25 cellular contexts compared by ENCODE assay signal in genomic region chr6:28555136-28555535, GRCh38. TPM values are rescaled to one million over a fixed set of nuclear protein-coding genes. Genes with fewer than 3 reads are reported as not detected.
"Had no signal": no experiment of that assay in that cellular context is flagged by ENCODE, and none has a peak within 500 bp of the region (broad histone marks: within the 10 kb centered on the region; RNA-seq: fewer than 3 reads in every experiment).

No MANE protein-coding gene starts in this region.

- H3K9me3 ChIP-seq: heart left ventricle, pancreas, prostate gland, sigmoid colon, thoracic aorta had no signal

- H3K4me1 ChIP-seq: pancreas, prostate gland, sigmoid colon had no signal

- H3K4me1 Mint-ChIP-seq: naive B cell had no signal

- H3K4me3 Mint-ChIP-seq: dendritic cell treated with granulocyte-macrophage colony-stimulating factor and Interleukin-4, amounts not matched to agents 40 ng/mL and 50 ng/mL, for 4 days; naive B cell; stimulated activated naive B cell treated with anti-CD40 and anti-IgM and Interleukin-4, amounts not matched to agents 10 μg/mL and 1 μg/mL and 100 μg/mL, for 72 hours; stimulated activated naive CD8-positive, alpha-beta T cell treated with anti-CD3 and anti-CD28 coated beads, Interleukin-15, amount 100 ng/mL, for 72 hours had no signal

- H3K4me3 ChIP-seq: lung, prostate gland, sigmoid colon, skin epidermis, thoracic aorta had no signal

- DNase-seq: cerebellar nuclear complex; endodermal cell; foreskin melanocyte; heart left ventricle; left ventricle myocardium inferior; mesenchymal stem cell; naive B cell; occipital lobe; pancreas; retina; sigmoid colon; stimulated activated CD4-positive, alpha-beta T cell treated with anti-CD3 and anti-CD28 coated beads, Interleukin-2, amount 100 ng/mL, for 24 hours; stimulated activated CD4-positive, alpha-beta T cell treated with anti-CD3 and anti-CD28 coated beads, Interleukin-4, amount 100 ng/mL, for 4 hours; stimulated activated naive B cell treated with anti-CD40 and anti-IgM and Interleukin-4, amounts not matched to agents 10 μg/mL and 1 μg/mL and 100 μg/mL, for 72 hours; stimulated activated naive CD8-positive, alpha-beta T cell treated with anti-CD3 and anti-CD28 coated beads, Interleukin-15, amount 100 ng/mL, for 72 hours; trophoblast cell had no signal

- H3K9me3 Mint-ChIP-seq: dendritic cell treated with granulocyte-macrophage colony-stimulating factor and Interleukin-4, amounts not matched to agents 40 ng/mL and 50 ng/mL, for 4 days; endodermal cell; stimulated activated naive B cell treated with anti-CD40 and anti-IgM and Interleukin-4, amounts not matched to agents 10 μg/mL and 1 μg/mL and 100 μg/mL, for 72 hours; stimulated activated naive CD8-positive, alpha-beta T cell treated with anti-CD3 and anti-CD28 coated beads, Interleukin-15, amount 100 ng/mL, for 72 hours had no signal

- ATAC-seq: stimulated activated naive B cell treated with anti-CD40 and anti-IgM and Interleukin-4, amounts not matched to agents 10 μg/mL and 1 μg/mL and 100 μg/mL, for 72 hours; stimulated activated naive CD8-positive, alpha-beta T cell treated with anti-CD3 and anti-CD28 coated beads, Interleukin-15, amount 100 ng/mL, for 72 hours had no signal

- H3K27ac ChIP-seq: heart left ventricle, left ventricle myocardium inferior, pancreas, prostate gland, sigmoid colon, skin epidermis, thoracic aorta had no signal

- H3K36me3 Mint-ChIP-seq: naive B cell; stimulated activated naive B cell treated with anti-CD40 and anti-IgM and Interleukin-4, amounts not matched to agents 10 μg/mL and 1 μg/mL and 100 μg/mL, for 72 hours had no signal

- H3K36me3 ChIP-seq: heart left ventricle, left ventricle myocardium inferior, pancreas, prostate gland, sigmoid colon, thoracic aorta had no signal

- H3K27ac Mint-ChIP-seq: dendritic cell treated with granulocyte-macrophage colony-stimulating factor and Interleukin-4, amounts not matched to agents 40 ng/mL and 50 ng/mL, for 4 days; endodermal cell; naive B cell; stimulated activated naive B cell treated with anti-CD40 and anti-IgM and Interleukin-4, amounts not matched to agents 10 μg/mL and 1 μg/mL and 100 μg/mL, for 72 hours; stimulated activated naive CD8-positive, alpha-beta T cell treated with anti-CD3 and anti-CD28 coated beads, Interleukin-15, amount 100 ng/mL, for 72 hours had no signal

RNA-seq across cellular contexts. Expression of gene GPX5, which starts 29.5 kb away (rescaled TPM):
- total RNA-seq: cardiac septum, endodermal cell, heart left ventricle, left ventricle myocardium inferior, lung, occipital lobe, pancreas, prostate gland, sigmoid colon, subcutaneous adipose tissue, thoracic aorta had no signal
- polyA plus RNA-seq: esophagus, heart left ventricle, lung, neural cell, pancreas, sigmoid colon had no signal

RNA-seq across cellular contexts. Expression of gene GPX6, which starts 39.5 kb away (rescaled TPM):
- total RNA-seq: cardiac septum, endodermal cell, heart left ventricle, left ventricle myocardium inferior, occipital lobe, pancreas, sigmoid colon, subcutaneous adipose tissue, thoracic aorta had no signal
- polyA plus RNA-seq: esophagus, heart left ventricle, lung, neural cell, pancreas, sigmoid colon had no signal
